ENCODE assay signal across 18 cellular contexts in genomic region chr1:194795917-194796593, GRCh38.
DNase-seq lines count a peak whose midpoint lies in the region; ATAC-seq and TF ChIP-seq lines count a peak whose summit lies in the region.
"Had no signal": no experiment of that assay in that cellular context is flagged by ENCODE, and none has a peak within 500 bp of the region (broad histone marks: within the 10 kb centered on the region; RNA-seq: fewer than 3 reads in every experiment).

No MANE protein-coding gene starts in this region.

- intact Hi-C loops in posterior cingulate gyrus (cut with DNase I), result no loop called here
- intact Hi-C loops in tibial artery (cut with DNase I; ENCODE audit: low total_unique reads), result no loop called here

- no peak overlapping the region for H3K27ac ChIP-seq in tibial artery
- H3K27ac ChIP-seq: C4-2B, WERI-Rb-1 had no signal

- ATAC-seq in GM18502 (IDR thresholded peaks at IDR 0.05; ENCODE audit: poor library complexity, unreplicated experiment), result peak; percentile 92
- ATAC-seq in GM19372 (IDR thresholded peaks at IDR 0.05; ENCODE audit: low read depth, unreplicated experiment), result peak; percentile 72
- peak; percentile 80 for ATAC-seq in HG02759 (IDR thresholded peaks at IDR 0.05; ENCODE audit: unreplicated experiment)
- ATAC-seq in HG03378 (IDR thresholded peaks at IDR 0.05; ENCODE audit: unreplicated experiment), result peak; percentile 93

- no peak overlapping the region for H3K4me3 ChIP-seq in tibial artery

- no peaks in the 10 kb centered on the region for H3K9me3 ChIP-seq in tibial artery

- TF ChIP-seq CTCF in tibial artery (IDR thresholded peaks at IDR 0.05), result no peak

- no peak for DNase-seq in posterior cingulate gyrus
- no peak for DNase-seq in activated effector memory CD4-positive, alpha-beta T cell treated with Interleukin-2 at 50 U/mL for 16 hours
- no peak for DNase-seq in A172 (ENCODE audit: low spot score)
- DNase-seq in tibial artery, result no peak
- DNase-seq: 8988T; activated CD8-positive, alpha-beta memory T cell treated with anti-CD3 and anti-CD28 coated beads for 24 hours; anterior cingulate cortex; DMS53; mammary epithelial cell; NCI-H187 treated with DMSO at 0.1 percent for 48 hours; NCI-H524; retina; WERI-Rb-1 had no signal

- no peaks in the 10 kb centered on the region for H3K27me3 ChIP-seq in tibial artery

- no peaks in the 10 kb centered on the region for H3K36me3 ChIP-seq in tibial artery
- H3K36me3 ChIP-seq: WERI-Rb-1 had no signal

- H3K4me1 ChIP-seq in tibial artery, result no peaks in the 10 kb centered on the region
